ENCODE assay signal across 9 cellular contexts in genomic region chr17:139401-140205, GRCh38. TPM values are rescaled to one million over a fixed set of nuclear protein-coding genes. Genes with fewer than 3 reads are reported as not detected.
"Had no signal": no experiment of that assay in that cellular context is flagged by ENCODE, and none has a peak within 500 bp of the region (broad histone marks: within the 10 kb centered on the region; RNA-seq: fewer than 3 reads in every experiment).

No MANE protein-coding gene starts in this region.

RNA-seq across cellular contexts. Expression of gene SCGB1C2, which starts 2.2 kb away (rescaled TPM):
- total RNA-seq: activated naive CD8-positive, alpha-beta T cell treated with anti-CD3 and anti-CD28 coated beads for 36 hours; fibroblast of lung; left colon; occipital lobe; pulmonary artery endothelial cell; T-cell; transverse colon had no signal
- polyA plus RNA-seq: fibroblast of lung, immature natural killer cell, SK-N-SH had no signal

RNA-seq across cellular contexts. Expression of gene DOC2B, which starts 41.8 kb away (rescaled TPM):
- total RNA-seq: fibroblast of lung had no signal
- polyA plus RNA-seq: fibroblast of lung, immature natural killer cell had no signal
